In genomic region chr9:109052416-109052815, GRCh38 we compare ENCODE assay signal across 24 cellular contexts. TPM values are rescaled to one million over a fixed set of nuclear protein-coding genes. Genes with fewer than 3 reads are reported as not detected.
DNase-seq lines count a peak whose midpoint lies in the region; FAIRE-seq and TF ChIP-seq lines count a peak whose summit lies in the region.
"Had no signal": no experiment of that assay in that cellular context is flagged by ENCODE, and none has a peak within 500 bp of the region (broad histone marks: within the 10 kb centered on the region; RNA-seq: fewer than 3 reads in every experiment).

No MANE protein-coding gene starts in this region.

- DNase-seq in AG09319 (ENCODE audit: extremely low read depth, low read depth) (peak; percentile 32), brain microvascular endothelial cell (peak; percentile 34), foreskin melanocyte (peak; percentile 98), kidney (no peak), hypothalamus (lab: John Stamatoyannopoulos, UW) (no peak)
- DNase-seq in effector CD4-positive, alpha-beta T cell: no peak
- no peak for DNase-seq in stimulated activated CD4-positive, alpha-beta T cell treated with anti-CD3 and anti-CD28 coated beads, Interleukin-4, amount 100 ng/mL, for 1 hour
- DNase-seq: activated CD4-positive, alpha-beta memory T cell treated with anti-CD3 and anti-CD28 coated beads, Interleukin-2, amount 10 ng/mL, durations not matched to agents 7 days and 5 days; activated naive CD4-positive, alpha-beta T cell treated with anti-CD3 and anti-CD28 coated beads, Interleukin-2, amount 10 ng/mL, durations not matched to agents 7 days and 5 days; activated T-cell treated with anti-CD3 and anti-CD28 coated beads for 4 hours; aorta; CD4-positive, alpha-beta memory T cell; DMS53; H7; KBM-7; left cardiac atrium; natural killer cell; NCI-H1694 treated with DMSO at 0.1 percent for 48 hours; NCI-H774; stimulated activated naive B cell treated with anti-CD40 and anti-IgM and Interleukin-4, amounts not matched to agents 10 μg/mL and 1 μg/mL and 100 μg/mL, for 72 hours; thyroid gland had no signal

- TF ChIP-seq CTCF in AG09319 (IDR thresholded peaks at IDR 0.05; ENCODE audit: low read depth, low read length): no peak
- no peak for TF ChIP-seq CTCF in KMS-11 (conservative IDR thresholded peaks at IDR 0.05; ENCODE audit: low read depth, low read length)
- TF ChIP-seq CTCF in brain microvascular endothelial cell (IDR thresholded peaks at IDR 0.05; ENCODE audit: low read depth, low read length, missing control alignments): no peak
- no peak for TF ChIP-seq CTCF in kidney (IDR thresholded peaks at IDR 0.05; ENCODE audit: borderline replicate concordance, extremely low read depth, insufficient read depth)

- H3K9ac ChIP-seq in KMS-11 (no peak overlapping the region), kidney (ENCODE audit: low read length in 2 of 2) (no peak overlapping the region)
- H3K9ac ChIP-seq: parathyroid adenoma had no signal

- peaks cover 4% of the 10 kb centered on the region; the same call in 1 of the 2 replicates for H3K36me3 ChIP-seq in KMS-11 (ENCODE audit: insufficient read depth)
- H3K36me3 ChIP-seq in brain microvascular endothelial cell (replicated peaks): peaks cover 47% of the 10 kb centered on the region
- peaks cover 43 to 65% of the 10 kb centered on the region in 2 donors for H3K36me3 ChIP-seq in kidney (ENCODE audit: control insufficient read depth in 1 of 2, insufficient read depth in 2 of 2, low read length in 2 of 2)

- H3K27ac ChIP-seq in KMS-11 (peak overlapping the region; percentile 44; the same call in 1 of the 2 replicates), brain microvascular endothelial cell (peak overlapping the region; percentile 9), kidney (ENCODE audit: low read depth in 2 of 2, low read length in 2 of 2) (no peak overlapping the region)
- H3K27ac ChIP-seq: epithelial cell of prostate, parathyroid adenoma, thyroid gland had no signal

- H3K27me3 ChIP-seq in KMS-11 (ENCODE audit: insufficient read depth, low read depth) (no peaks in the 10 kb centered on the region), brain microvascular endothelial cell (replicated peaks) (no peaks in the 10 kb centered on the region)
- H3K27me3 ChIP-seq: thyroid gland had no signal

- intact Hi-C loops in kidney (cut with DNase I): no loop called here

- peak overlapping the region; percentile 49 for H3K4me2 ChIP-seq in KMS-11

- H2AFZ ChIP-seq in KMS-11 (ENCODE audit: low read depth): no peak overlapping the region
- H2AFZ ChIP-seq: parathyroid adenoma had no signal

- FAIRE-seq in kidney (lab: Jason Lieb, UNC): no peak

- no peaks in the 10 kb centered on the region for H4K20me1 ChIP-seq in KMS-11 (ENCODE audit: insufficient read depth)

- no peaks in the 10 kb centered on the region for H3K79me2 ChIP-seq in KMS-11 (ENCODE audit: insufficient read depth, low read depth)
- H3K79me2 ChIP-seq: parathyroid adenoma had no signal

- peaks cover 22% of the 10 kb centered on the region for H3K4me1 ChIP-seq in KMS-11 (ENCODE audit: low read depth, poor library complexity, severe bottlenecking)
- no peaks in the 10 kb centered on the region for H3K4me1 ChIP-seq in kidney (ENCODE audit: control insufficient read depth in 1 of 2, insufficient read depth in 1 of 2, low read depth in 1 of 2, low read length in 2 of 2)
- H3K4me1 ChIP-seq: parathyroid adenoma, thyroid gland had no signal

- in situ Hi-C loops in brain microvascular endothelial cell (cut with HindIII; ENCODE audit: low pct_ligation_motif_present, low sequenced_read_pairs): no loop called here

- no peaks in the 10 kb centered on the region for H3K9me3 ChIP-seq in kidney (ENCODE audit: control insufficient read depth in 1 of 2, low read length in 2 of 2)
- H3K9me3 ChIP-seq: thyroid gland had no signal

- H3K4me3 ChIP-seq in KMS-11 (IDR thresholded peaks at IDR 0.05; ENCODE audit: insufficient read depth, low read depth, low read length) (no peak overlapping the region), brain microvascular endothelial cell (ENCODE audit: low read depth, low read length) (no peak overlapping the region), kidney (ENCODE audit: low read length in 2 of 2) (no peak overlapping the region)
- H3K4me3 ChIP-seq: thyroid gland had no signal

RNA-seq across cellular contexts. Expression of gene CTNNAL1, which starts 39.1 kb away (rescaled TPM):
- 38.6 TPM for total RNA-seq in kidney
- 54.8 TPM for polyA plus RNA-seq in kidney (ENCODE audit: insufficient read depth, low read depth, low replicate concordance)

Comparison
In these comparisons a context has a peak if more than half of its experiments do, and no peak if none do; other contexts are left out.
1. DNase-seq: peak in AG09319 (single experiment), brain microvascular endothelial cell (single experiment) and foreskin melanocyte (single experiment); none in effector CD4-positive, alpha-beta T cell (single experiment), kidney (single experiment), stimulated activated CD4-positive, alpha-beta T cell treated with anti-CD3 and anti-CD28 coated beads, Interleukin-4, amount 100 ng/mL, for 1 hour (single experiment) and hypothalamus (0 of 51).
2. H3K27ac ChIP-seq: peak in KMS-11 (single experiment) and brain microvascular endothelial cell (single experiment); none in kidney (0 of 2).